Comparison of ENCODE assay signal across 26 cellular contexts in genomic region chrX:13499736-13500135, GRCh38.
"Had no signal": no experiment of that assay in that cellular context is flagged by ENCODE, and none has a peak within 500 bp of the region (broad histone marks: within the 10 kb centered on the region; RNA-seq: fewer than 3 reads in every experiment).

No MANE protein-coding gene starts in this region.

- H3K27me3 ChIP-seq: ascending aorta, body of pancreas had no signal

- ATAC-seq: activated CD8-positive, alpha-beta T cell treated with anti-CD3 and anti-CD28 coated beads, Interleukin-2, amount 10 ng/mL, durations not matched to agents 7 days and 5 days; body of pancreas had no signal

- H3K9me3 ChIP-seq: ascending aorta, body of pancreas, breast epithelium, colonic mucosa had no signal

- FAIRE-seq: RCC 7860 had no signal

- H3K4me3 ChIP-seq: ascending aorta, body of pancreas, breast epithelium, colonic mucosa, PC-9 had no signal

- H3K4me2 ChIP-seq: PC-9 had no signal

- DNase-seq: activated CD4-positive, alpha-beta T cell treated with anti-CD3 and anti-CD28 coated beads, Interleukin-2, amount 10 ng/mL, durations not matched to agents 7 days and 5 days; activated CD4-positive, alpha-beta T cell treated with anti-CD3 and anti-CD28 coated beads, Interleukin-2, amount 50 U/mL, for 48 hours; activated CD8-positive, alpha-beta T cell treated with anti-CD3 and anti-CD28 coated beads, Interleukin-2, amount 10 ng/mL, durations not matched to agents 7 days and 5 days; activated gamma-delta T cell; activated naive CD4-positive, alpha-beta T cell treated with Interleukin-2 at 50 U/mL for 16 hours; activated naive CD8-positive, alpha-beta T cell treated with anti-CD3 and anti-CD28 coated beads, Interleukin-2, amount 10 ng/mL, durations not matched to agents 7 days and 5 days; activated T-cell treated with anti-CD3 and anti-CD28 coated beads, Interleukin-2, amount 50 U/mL, for 24 hours; body of pancreas; colonic mucosa; Karpas-422; KBM-7; NCI-H1436 treated with DMSO at 0.1 percent for 48 hours; NCI-H1694 treated with DMSO at 0.1 percent for 48 hours; NCI-H2029; NCI-H226; NCI-H510A; NCI-H526; PC-9; Right ventricle myocardium superior; SW 1271; T-helper 1 cell; T-helper 2 cell; T1000 had no signal

- H3K27ac ChIP-seq: ascending aorta, body of pancreas, breast epithelium, colonic mucosa, PC-9 had no signal

- H3K36me3 ChIP-seq: ascending aorta, breast epithelium, colonic mucosa had no signal

- H3K4me1 ChIP-seq: ascending aorta, breast epithelium, colonic mucosa had no signal

- H2AFZ ChIP-seq: PC-9 had no signal
